ENCODE assay signal across 17 cellular contexts in the genomic region with DNA sequence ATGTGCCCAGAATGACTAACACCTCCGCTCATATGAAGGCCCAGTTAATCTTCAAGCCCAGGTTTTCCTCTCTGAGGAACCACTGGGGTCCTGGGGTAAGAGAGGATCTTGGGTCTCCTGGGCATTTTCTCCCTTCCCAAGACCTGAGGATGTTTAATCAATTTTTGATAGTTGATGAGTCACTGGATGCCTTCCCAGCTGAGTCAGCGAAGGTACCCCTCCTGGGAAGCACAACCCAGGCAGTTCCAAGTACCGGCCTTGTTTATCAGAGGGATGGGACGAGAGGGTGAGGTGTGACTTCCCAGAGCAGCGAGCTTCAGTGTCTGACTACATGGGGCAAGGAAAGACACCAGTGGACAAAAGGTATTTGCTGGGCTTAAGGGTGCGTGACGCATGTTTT.
DNase-seq lines count a peak whose midpoint lies in the region; ATAC-seq and TF ChIP-seq lines count a peak whose summit lies in the region.
"Had no signal": no experiment of that assay in that cellular context is flagged by ENCODE, and none has a peak within 500 bp of the region (broad histone marks: within the 10 kb centered on the region; RNA-seq: fewer than 3 reads in every experiment).

No MANE protein-coding gene starts in this region.

- H3K36me3 ChIP-seq in PC-3 (ENCODE audit: low read depth, low read length) (no peaks in the 10 kb centered on the region), mammary epithelial cell (ENCODE audit: insufficient read depth, low read length) (no peaks in the 10 kb centered on the region)
- H3K36me3 ChIP-seq: ovary had no signal

- H3K4me1 ChIP-seq in PC-3 (ENCODE audit: insufficient read depth, low read length) (peaks cover 29% of the 10 kb centered on the region), mammary epithelial cell (ENCODE audit: insufficient read depth, low read length) (peaks cover 18% of the 10 kb centered on the region)

- no peaks in the 10 kb centered on the region for H3K36me3 Mint-ChIP-seq in natural killer cell treated with Interleukin-12 subunit alpha and Interleukin-12 subunit beta and Interleukin-15 and Interleukin-18, amount 100 ng/mL, for 72 hours

- no peaks in the 10 kb centered on the region for H4K20me1 ChIP-seq in PC-3 (ENCODE audit: low read length)
- H4K20me1 ChIP-seq in mammary epithelial cell (ENCODE audit: insufficient read depth, low read length): no peaks in the 10 kb centered on the region

- H3K79me2 ChIP-seq in PC-3 (ENCODE audit: low read length) (no peaks in the 10 kb centered on the region), mammary epithelial cell (ENCODE audit: insufficient read depth, low read length) (no peaks in the 10 kb centered on the region)

- in situ Hi-C loops in mammary epithelial cell (cut with MboI; ENCODE audit: low sequenced_read_pairs in 2 of 2): loop anchor here (5.0 to 10.0 kb wide), 2 partner anchors 465 to 537 kb away; a partner anchor contains a TSS

- no peak overlapping the region for H2AFZ ChIP-seq in PC-3 (ENCODE audit: low read length)
- no peak overlapping the region for H2AFZ ChIP-seq in mammary epithelial cell (ENCODE audit: low read depth, low read length)

- peaks cover 7 to 28% of the 10 kb centered on the region in 2 donors for H3K4me1 Mint-ChIP-seq in natural killer cell treated with Interleukin-12 subunit alpha and Interleukin-12 subunit beta and Interleukin-15 and Interleukin-18, amount 100 ng/mL, for 72 hours (ENCODE audit: low read depth in 2 of 2)

- H3K27ac Mint-ChIP-seq in natural killer cell treated with Interleukin-12 subunit alpha and Interleukin-12 subunit beta and Interleukin-15 and Interleukin-18, amount 100 ng/mL, for 72 hours: no peak overlapping the region
- H3K27ac Mint-ChIP-seq: activated B cell treated with CpG ODN at 0.5 μM for 24 hours had no signal

- dilution Hi-C loops in mammary epithelial cell (cut with HindIII; ENCODE audit: low sequenced_read_pairs): no loop called here

- no peak overlapping the region for H3K4me3 ChIP-seq in PC-3 (ENCODE audit: low read length)
- H3K4me3 ChIP-seq in mammary epithelial cell (replicated peaks in 1 of 3; ENCODE audit: insufficient read depth in 1 of 3, low read depth in 2 of 3, low read length in 3 of 3): no peak overlapping the region
- H3K4me3 ChIP-seq: ovary had no signal

- WGBS in mammary epithelial cell (ENCODE audit: low coverage, missing lambda C conversion rate): 68% methylated on average over 6 of the region's 7 CpGs

- peak overlapping the region; percentile 45 for H3K27ac ChIP-seq in PC-3 (ENCODE audit: low read length)
- no peak overlapping the region for H3K27ac ChIP-seq in mammary epithelial cell (ENCODE audit: insufficient read depth, low read depth, low read length)

- H3K9me2 ChIP-seq in PC-3 (replicated peaks; ENCODE audit: low read length): no peaks in the 10 kb centered on the region

- TF ChIP-seq CTCF in PC-3 (conservative IDR thresholded peaks at IDR 0.05; ENCODE audit: low read depth, low read length) (no peak), mammary epithelial cell (conservative IDR thresholded peaks at IDR 0.05 in 1 of 2, IDR thresholded peaks at IDR 0.05 in 1 of 2; ENCODE audit: extremely low read depth in 1 of 2, insufficient read depth in 1 of 2, low read depth in 1 of 2, low read length in 2 of 2) (no peak)

- no TSS peak for BruUV-seq in PC-3 (replicated peaks; lab: Mats Ljungman, UMichigan)
- BruUV-seq in mammary epithelial cell (replicated peaks; lab: Mats Ljungman, UMichigan): no TSS peak

- H3K4me3 Mint-ChIP-seq in natural killer cell treated with Interleukin-12 subunit alpha and Interleukin-12 subunit beta and Interleukin-15 and Interleukin-18, amount 100 ng/mL, for 72 hours: no peak overlapping the region
- H3K4me3 Mint-ChIP-seq: activated B cell treated with CpG ODN at 0.5 μM for 24 hours had no signal

- H3K9ac ChIP-seq in PC-3 (ENCODE audit: low read length): no peak overlapping the region
- no peak overlapping the region for H3K9ac ChIP-seq in mammary epithelial cell (ENCODE audit: insufficient read depth, low read length)

- no peaks in the 10 kb centered on the region for H3F3A ChIP-seq in PC-3 (ENCODE audit: low read length, unreplicated experiment)

- POLR2A ChIA-PET in PC-3 (lab: Charles Lee; ENCODE audit: unreplicated experiment): no interaction called here

- CTCF ChIA-PET in PC-3 (lab: Charles Lee) (interaction anchor here (0.5 kb wide), 2 partner anchors 56 to 66 kb away, joined by 3 to 25 read pairs; no protein-coding TSS in a partner anchor), mammary epithelial cell (lab: Charles Lee; ENCODE audit: low non-redundant PET) (no interaction called here)

- peak; percentile 72 for ATAC-seq in PC-3
- no peak for ATAC-seq in GM18517 (IDR thresholded peaks at IDR 0.05; ENCODE audit: unreplicated experiment)
- ATAC-seq in natural killer cell treated with Interleukin-12 subunit alpha and Interleukin-12 subunit beta and Interleukin-15 and Interleukin-18, amount 100 ng/mL, for 72 hours: no peak

- H3K27me3 Mint-ChIP-seq in natural killer cell treated with Interleukin-12 subunit alpha and Interleukin-12 subunit beta and Interleukin-15 and Interleukin-18, amount 100 ng/mL, for 72 hours: peaks cover 20% of the 10 kb centered on the region in 2 donors
- H3K27me3 Mint-ChIP-seq: activated B cell treated with CpG ODN at 0.5 μM for 24 hours had no signal

- DNase-seq in ELF-1 (ENCODE audit: low read depth, low spot score) (peak; percentile 8), PC-3 (peak; percentile 87), mammary epithelial cell (peak; percentile 42), kidney tubule cell (ENCODE audit: low spot score) (peak; percentile 85), pons (ENCODE audit: low spot score) (no peak)
- no peak for DNase-seq in natural killer cell treated with Interleukin-12 subunit alpha and Interleukin-12 subunit beta and Interleukin-15 and Interleukin-18, amount 100 ng/mL, for 72 hours (ENCODE audit: low spot score)
- DNase-seq: activated B cell treated with CpG ODN at 0.5 μM for 24 hours; activated effector memory CD4-positive, alpha-beta T cell treated with anti-CD3 and anti-CD28 coated beads, Interleukin-2, amount 50 U/mL, for 16 hours; amygdala; foreskin melanocyte; HCEC 1CT; Kasumi-1; left ventricle myocardium superior; NCI-H1436 treated with DMSO at 0.1 percent for 48 hours; ovary; RPMI8226 had no signal

- intact Hi-C loops in PC-3 (cut with micrococcal nuclease): no loop called here
- intact Hi-C loops in mammary epithelial cell (cut with micrococcal nuclease): loop anchor here (2.0 to 10.0 kb wide), 3 partner anchors 133 to 385 kb away; no protein-coding TSS in a partner anchor

- no peaks in the 10 kb centered on the region for H3K9me3 ChIP-seq in PC-3 (ENCODE audit: low read length)
- H3K9me3 ChIP-seq in mammary epithelial cell (replicated peaks; ENCODE audit: insufficient read depth, low read length): no peaks in the 10 kb centered on the region
- H3K9me3 ChIP-seq: ovary had no signal

- H3K4me2 ChIP-seq in PC-3 (ENCODE audit: low read length) (peak overlapping the region; percentile 33), mammary epithelial cell (ENCODE audit: insufficient read depth, low read depth, low read length) (no peak overlapping the region)

- H3K27me3 ChIP-seq in PC-3 (ENCODE audit: low read length) (no peaks in the 10 kb centered on the region), mammary epithelial cell (ENCODE audit: insufficient read depth, low read length) (no peaks in the 10 kb centered on the region)
- H3K27me3 ChIP-seq: ovary had no signal

- H3K9me3 Mint-ChIP-seq in natural killer cell treated with Interleukin-12 subunit alpha and Interleukin-12 subunit beta and Interleukin-15 and Interleukin-18, amount 100 ng/mL, for 72 hours: no peaks in the 10 kb centered on the region
- H3K9me3 Mint-ChIP-seq: activated B cell treated with CpG ODN at 0.5 μM for 24 hours had no signal

Comparison
In these comparisons a context has a peak if more than half of its experiments do, and no peak if none do; other contexts are left out.
1. DNase-seq: peak in ELF-1 (single experiment), PC-3 (single experiment), mammary epithelial cell (single experiment) and kidney tubule cell (single experiment); none in pons (single experiment) and natural killer cell treated with Interleukin-12 subunit alpha and Interleukin-12 subunit beta and Interleukin-15 and Interleukin-18, amount 100 ng/mL, for 72 hours (single experiment).